In genomic region chr3:32238027-32238815, GRCh38 we compare ENCODE assay signal across 8 cellular contexts. TPM values are rescaled to one million over a fixed set of nuclear protein-coding genes. Genes with fewer than 3 reads are reported as not detected.
A peak's percentile ranks its signal among the peaks of the same experiment; 100 is the strongest.
DNase-seq lines count a peak whose midpoint lies in the region; ATAC-seq and TF ChIP-seq lines count a peak whose summit lies in the region.

Gene CMTM8 (plus strand): TSS chr3:32238680. CDS start chr3:32238973, 293 bp downstream.

- TF ChIP-seq POLR2A in HCT116 (IDR thresholded peaks at IDR 0.05; ENCODE audit: borderline replicate concordance, extremely low read depth, insufficient read depth, insufficient read length) = no peak

- no peak for TF ChIP-seq RAD21 in HCT116 (IDR thresholded peaks at IDR 0.05; ENCODE audit: low read depth)

- BruUV-seq in HCT116 (replicated peaks; lab: Mats Ljungman, UMichigan) = TSS peak; percentile 71

- CTCF ChIA-PET in HCT116 (lab: Charles Lee) = interaction anchor here (0.6 kb wide), 1 partner anchor 141 kb away, joined by 4 read pairs; no protein-coding TSS in a partner anchor

- POLR2A ChIA-PET in HCT116 (lab: Charles Lee) = interaction anchor here (0.6 kb wide), 2 partner anchors 40 to 59 kb away, joined by 3 to 5 read pairs; no protein-coding TSS in a partner anchor

- RAD21 ChIA-PET in HCT116 (lab: Charles Lee; ENCODE audit: low non-redundant PET in 1 of 2, low total read pairs in 2 of 2, uncharacterized antibody in 2 of 2, unreplicated experiment in 2 of 2) = no interaction called here

- H3K9me3 ChIP-seq in HCT116 (ENCODE audit: control insufficient read depth in 1 of 2, insufficient read depth in 1 of 2, low read depth in 1 of 2, low read length in 2 of 2) = no peaks in the 10 kb centered on the region

- H3K9me2 ChIP-seq in HCT116 (ENCODE audit: insufficient read depth) = no peaks in the 10 kb centered on the region

- peaks cover 3 to 9% of the 10 kb centered on the region in 2 experiments; a peak in 2 of 4 replicates for H3K36me3 ChIP-seq in HCT116 (ENCODE audit: control insufficient read depth in 1 of 2, insufficient read depth in 2 of 2, low read length in 2 of 2)

- H3K4me1 ChIP-seq in HCT116 (ENCODE audit: control insufficient read depth in 1 of 2, insufficient read depth in 2 of 2, low read length in 2 of 2) = peaks cover 20 to 35% of the 10 kb centered on the region in 2 experiments

- peak within 1 kb of the TSS; percentile 80 for H3K4me3 Mint-ChIP-seq in mesothelial cell of epicardium

- H3K4me2 ChIP-seq in HCT116 (ENCODE audit: low read length) = peak within 1 kb of the TSS; percentile 80

- H3K27ac ChIP-seq in HCT116 (ENCODE audit: low read depth, low read length) = peak within 1 kb of the TSS; percentile 76

- H3K27me3 ChIP-seq in HCT116 (ENCODE audit: insufficient read depth, low read length) = peaks cover 3% of the 10 kb centered on the region; the same call in 1 of the 2 replicates

- H2AFZ ChIP-seq in HCT116 (ENCODE audit: low read depth, low read length, poor library complexity, severe bottlenecking) = peak within 1 kb of the TSS; percentile 64

- peaks cover 22% of the 10 kb centered on the region for H3K4me1 Mint-ChIP-seq in mesothelial cell of epicardium

- H3K36me3 Mint-ChIP-seq in mesothelial cell of epicardium = peaks cover 4% of the 10 kb centered on the region

- H3K79me2 ChIP-seq in HCT116 (ENCODE audit: insufficient read depth, low read length) = peaks cover 41% of the 10 kb centered on the region

- H3K4me3 ChIP-seq in HCT116 (replicated peaks in 1 of 2; ENCODE audit: low read depth in 1 of 2, low read length in 2 of 2) = peak within 1 kb of the TSS; percentile 70 to 88

- H3K27me3 Mint-ChIP-seq in mesothelial cell of epicardium (ENCODE audit: low read depth) = peaks cover 7% of the 10 kb centered on the region

- peaks cover 4% of the 10 kb centered on the region; the same call in 1 of the 2 replicates for H4K20me1 ChIP-seq in HCT116 (ENCODE audit: insufficient read depth)

- peak within 1 kb of the TSS; percentile 58 for H3K27ac Mint-ChIP-seq in mesothelial cell of epicardium

- peak; percentile 18 for DNase-seq in DMS153 (lab: John Stamatoyannopoulos, UW)
- DNase-seq in HCT116 (ENCODE audit: low read depth, low spot score) = no peak
- DNase-seq in NCI-H2171 (lab: John Stamatoyannopoulos, UW) = peak; percentile 38
- peak; percentile 36 to 48 for DNase-seq in activated CD4-positive, alpha-beta T cell treated with anti-CD3 and anti-CD28 coated beads, Interleukin-2, amount 50 U/mL, for 24 hours (ENCODE audit: low read depth in 1 of 2, low spot score in 1 of 2)
- DNase-seq in ecto neural progenitor cell (ENCODE audit: low spot score) = peak; percentile 78
- DNase-seq in mesothelial cell of epicardium (ENCODE audit: low spot score in 2 of 2, unreplicated experiment in 2 of 2) = peak; percentile 45 to 54
- DNase-seq in stimulated activated CD8-positive, alpha-beta memory T cell treated with anti-CD3 and anti-CD28 coated beads, Interleukin-4, amount 100 ng/mL, for 48 hours = peak; percentile 70
- no peak for DNase-seq in dedifferentiated amniotic fluid mesenchymal stem cell (ENCODE audit: extremely low spot score)

- TF ChIP-seq CTCF in HCT116 (IDR thresholded peaks at IDR 0.05 in 2 of 3, conservative IDR thresholded peaks at IDR 0.05 in 1 of 3; ENCODE audit: borderline replicate concordance in 1 of 3, insufficient read depth in 1 of 3, low read depth in 2 of 3, low read length in 2 of 3) = no peak
- TF ChIP-seq CTCF in mesothelial cell of epicardium (IDR thresholded peaks at IDR 0.05; ENCODE audit: unreplicated experiment) = no peak

- peak within 1 kb of the TSS; percentile 81 for H3K9ac ChIP-seq in HCT116 (ENCODE audit: low read length)

- peak; percentile 86 for ATAC-seq in HCT116

- intact Hi-C loops in HCT116 (cut with micrococcal nuclease) = loop anchor here (2.0 kb wide), 1 partner anchor 61 kb away; no protein-coding TSS in a partner anchor

- H3K9me3 Mint-ChIP-seq in mesothelial cell of epicardium = peaks cover 7% of the 10 kb centered on the region

TF ChIP-seq in HCT116, 20 proteins besides CTCF, POLR2A, EP300 and RAD21:
- no peak for TF ChIP-seq EZH2 (IDR thresholded peaks at IDR 0.05)
- no peak for TF ChIP-seq REST (IDR thresholded peaks at IDR 0.05; ENCODE audit: low read depth)
- TF ChIP-seq YY1 (IDR thresholded peaks at IDR 0.05; ENCODE audit: extremely low read depth, insufficient replicate concordance, low read depth, low read length) = no peak
- no peak for TF ChIP-seq ELF1 (IDR thresholded peaks at IDR 0.05; ENCODE audit: borderline replicate concordance, low read depth)
- 0 out of 2 replicates have a peak, but pooled peaks have one; percentile 38 for TF ChIP-seq CBX3 (IDR thresholded peaks at IDR 0.05; ENCODE audit: low read depth)
- TF ChIP-seq POLR2AphosphoS5 (IDR thresholded peaks at IDR 0.05; ENCODE audit: low read depth, low read length) = peak; percentile 88
- no peak for TF ChIP-seq TCF7L2 (IDR thresholded peaks at IDR 0.05; ENCODE audit: borderline replicate concordance, extremely low read depth, insufficient read depth, insufficient read length)
- TF ChIP-seq CEBPB (IDR thresholded peaks at IDR 0.05; ENCODE audit: low read depth) = no peak
- no peak for TF ChIP-seq SP1 (IDR thresholded peaks at IDR 0.05; ENCODE audit: low read depth)
- TF ChIP-seq SIN3A (IDR thresholded peaks at IDR 0.05; ENCODE audit: low read depth) = peak; percentile 61
- TF ChIP-seq ZFX (IDR thresholded peaks at IDR 0.05) = no peak
- no peak for TF ChIP-seq FOSL1 (IDR thresholded peaks at IDR 0.05; ENCODE audit: low read depth)
- peak; percentile 58; the same call in 1 of the 2 replicates for TF ChIP-seq MAX (IDR thresholded peaks at IDR 0.05)
- no peak for TF ChIP-seq JUND (IDR thresholded peaks at IDR 0.05)
- TF ChIP-seq EZH2phosphoT487 (IDR thresholded peaks at IDR 0.05; ENCODE audit: borderline replicate concordance) = no peak

RNA-seq across cellular contexts. Expression of gene CMTM8, which starts in this region (rescaled TPM):
- 19.4 TPM for total RNA-seq in HCT116 (2021; ENCODE audit: unreplicated experiment)
- polyA plus RNA-seq in HCT116 (2012) = 14.5 and 17.1 TPM in 2 replicates
- total RNA-seq in mesothelial cell of epicardium = 5.1 to 5.9 TPM (median 5.7 TPM) in 3 replicates

Comparison
In these comparisons a context has a peak if more than half of its experiments do, and no peak if none do; other contexts are left out.
1. DNase-seq: peak in DMS153 (single experiment), NCI-H2171 (single experiment), activated CD4-positive, alpha-beta T cell treated with anti-CD3 and anti-CD28 coated beads, Interleukin-2, amount 50 U/mL, for 24 hours (2 of 2), ecto neural progenitor cell (single experiment), mesothelial cell of epicardium (2 of 2) and stimulated activated CD8-positive, alpha-beta memory T cell treated with anti-CD3 and anti-CD28 coated beads, Interleukin-4, amount 100 ng/mL, for 48 hours (single experiment); none in HCT116 (single experiment) and dedifferentiated amniotic fluid mesenchymal stem cell (single experiment).